ENCODE assay signal across 1 cellular context in genomic region chr20:58569211-58570125, GRCh38.
TF ChIP-seq lines count a peak whose summit lies in the region.

No MANE protein-coding gene starts in this region.

TF ChIP-seq in GM23338, 12 proteins besides CTCF, POLR2A, EP300 and RAD21:
- no peak for TF ChIP-seq ZNF462 (CRISPR knock-in tag; IDR thresholded peaks at IDR 0.05)
- no peak for TF ChIP-seq NANOG (IDR thresholded peaks at IDR 0.05; ENCODE audit: borderline replicate concordance)
- TF ChIP-seq JUNB (IDR thresholded peaks at IDR 0.05; ENCODE audit: unreplicated experiment): no peak
- TF ChIP-seq STAT1 (IDR thresholded peaks at IDR 0.05; ENCODE audit: unreplicated experiment): no peak
- TF ChIP-seq CREB1 (CRISPR knock-in tag; IDR thresholded peaks at IDR 0.05; ENCODE audit: low read depth): no peak
- no peak for TF ChIP-seq ZNF114 (CRISPR knock-in tag; IDR thresholded peaks at IDR 0.05)
- no peak for TF ChIP-seq ZNF331 (CRISPR knock-in tag; IDR thresholded peaks at IDR 0.05; ENCODE audit: low read depth)
- no peak for TF ChIP-seq REST (IDR thresholded peaks at IDR 0.05; ENCODE audit: unreplicated experiment)
- no peak for TF ChIP-seq EZH2phosphoT487 (IDR thresholded peaks at IDR 0.05; ENCODE audit: unreplicated experiment)
- no peak for TF ChIP-seq EZH2 (IDR thresholded peaks at IDR 0.05; ENCODE audit: low read depth, unreplicated experiment)
- TF ChIP-seq ETS1 (IDR thresholded peaks at IDR 0.05): no peak
- TF ChIP-seq POLR2AphosphoS5 (IDR thresholded peaks at IDR 0.05; ENCODE audit: low read depth): no peak
